Comparison of ENCODE assay signal across 28 cellular contexts in genomic region chr11:26510201-26510600, GRCh38.
"Had no signal": no experiment of that assay in that cellular context is flagged by ENCODE, and none has a peak within 500 bp of the region (broad histone marks: within the 10 kb centered on the region; RNA-seq: fewer than 3 reads in every experiment).

No MANE protein-coding gene starts in this region.

- H3K27me3 ChIP-seq: adrenal gland, ascending aorta, body of pancreas, brain microvascular endothelial cell, breast epithelium, cardiac muscle cell had no signal

- H3K36me3 ChIP-seq: adrenal gland, ascending aorta, brain microvascular endothelial cell, breast epithelium, cardiac muscle cell had no signal

- H3K27ac ChIP-seq: adrenal gland, ascending aorta, body of pancreas, brain microvascular endothelial cell, breast epithelium, cardiac muscle cell had no signal

- H3K4me1 ChIP-seq: adrenal gland, ascending aorta, body of pancreas, breast epithelium had no signal

- H3K4me3 ChIP-seq: adrenal gland, ascending aorta, body of pancreas, breast epithelium, cardiac muscle cell had no signal

- DNase-seq: activated effector memory CD4-positive, alpha-beta T cell treated with anti-CD3 and anti-CD28 coated beads, Interleukin-2, amount 50 U/mL, for 16 hours; activated effector memory CD4-positive, alpha-beta T cell treated with Interleukin-2 at 50 U/mL for 16 hours; activated gamma-delta T cell; activated gamma-delta T cell treated with Interleukin-2 at 50 U/mL for 16 hours; activated naive CD4-positive, alpha-beta T cell; activated naive CD4-positive, alpha-beta T cell treated with anti-CD3 and anti-CD28 coated beads for 36 hours; activated naive CD4-positive, alpha-beta T cell treated with anti-CD3 and anti-CD28 coated beads, Interleukin-2, amount 10 ng/mL, durations not matched to agents 7 days and 5 days; activated naive CD4-positive, alpha-beta T cell treated with anti-CD3 and anti-CD28 coated beads, Interleukin-2, amount 50 U/mL, for 16 hours; activated naive CD4-positive, alpha-beta T cell treated with Interleukin-2 at 50 U/mL for 16 hours; activated naive CD8-positive, alpha-beta T cell treated with anti-CD3 and anti-CD28 coated beads for 36 hours; activated naive CD8-positive, alpha-beta T cell treated with anti-CD3 and anti-CD28 coated beads, Interleukin-2, amount 10 ng/mL, durations not matched to agents 7 days and 5 days; activated naive CD8-positive, alpha-beta T cell treated with anti-CD3 and anti-CD28 coated beads, Interleukin-2, amount 50 U/mL, for 24 hours; activated T-cell treated with anti-CD3 and anti-CD28 coated beads, Interleukin-2, amount 50 U/mL, for 24 hours; activated T-cell treated with anti-CD3 and anti-CD28 coated beads, Interleukin-2, amount 50 U/mL, for 4 hours; activated T-cell treated with anti-CD3 and anti-CD28 coated beads, Interleukin-2, amount 50 U/mL, for 48 hours; activated T-cell treated with anti-CD3 and anti-CD28 coated beads, Interleukin-2, amount 50 U/mL, for 72 hours; adrenal gland; amniotic stem cell; amygdala; anterior cingulate cortex; aorta; body of pancreas; brain microvascular endothelial cell; central memory CD4-positive, alpha-beta T cell; cerebellar nuclear complex had no signal

- H3K9me3 ChIP-seq: adrenal gland, ascending aorta, body of pancreas, breast epithelium had no signal
